ENCODE assay signal across 6 cellular contexts in genomic region chr9:98815552-98815951, GRCh38.
"Had no signal": no experiment of that assay in that cellular context is flagged by ENCODE, and none has a peak within 500 bp of the region (broad histone marks: within the 10 kb centered on the region; RNA-seq: fewer than 3 reads in every experiment).

No MANE protein-coding gene starts in this region.

- ATAC-seq: GM23338, HepG2 had no signal

- FAIRE-seq: H1, HepG2 had no signal

- DNase-seq: H9, HCEC 1CT, KG1 had no signal
